In genomic region chrX:132266583-132267355, GRCh38 we compare ENCODE assay signal across 14 cellular contexts. TPM values are rescaled to one million over a fixed set of nuclear protein-coding genes. Genes with fewer than 3 reads are reported as not detected.
DNase-seq lines count a peak whose midpoint lies in the region; ATAC-seq and TF ChIP-seq lines count a peak whose summit lies in the region.
"Had no signal": no experiment of that assay in that cellular context is flagged by ENCODE, and none has a peak within 500 bp of the region (broad histone marks: within the 10 kb centered on the region; RNA-seq: fewer than 3 reads in every experiment).

No MANE protein-coding gene starts in this region.

- H3K4me3 ChIP-seq in IMR-90 (ENCODE audit: insufficient read depth, low read depth, low read length) (no peak overlapping the region), fibroblast of the aortic adventitia (ENCODE audit: low read depth, low read length) (no peak overlapping the region)
- H3K4me3 ChIP-seq: esophagus squamous epithelium, left ventricle myocardium inferior, tibial nerve had no signal

- 0% methylated on average over 1 of the region's 1 CpG; no CpG with 5 or more reads in 1 of the 2 experiments for WGBS in IMR-90 (ENCODE audit: extremely low coverage in 2 of 2, insufficient read length in 1 of 2), 2 experiments

- no peak overlapping the region for H2BK120ac ChIP-seq in IMR-90 (ENCODE audit: low read depth, low read length)

- H3K23ac ChIP-seq in IMR-90 (ENCODE audit: low read depth, low read length), result no peak overlapping the region

- ATAC-seq in GM18505 (IDR thresholded peaks at IDR 0.05; ENCODE audit: unreplicated experiment) (peak; percentile 59), IMR-90 (ENCODE audit: low read depth) (peak; percentile 57), GM21737 (IDR thresholded peaks at IDR 0.05; ENCODE audit: unreplicated experiment) (no peak)

- no peak for TF ChIP-seq RAD21 in IMR-90 (IDR thresholded peaks at IDR 0.05; ENCODE audit: low read length)

- DNase-seq in AG09319 (ENCODE audit: extremely low read depth, low read depth) (peak; percentile 16), IMR-90 (peak; percentile 61), fibroblast of the aortic adventitia (ENCODE audit: low read depth) (peak; percentile 60), NOMO-1 treated with DMSO at 0.1 percent for 48 hours (lab: John Stamatoyannopoulos, UW; ENCODE audit: unreplicated experiment) (no peak), hippocampal formation (lab: John Stamatoyannopoulos, UW) (no peak), T1000 (lab: John Stamatoyannopoulos, UW) (no peak)
- DNase-seq: CD4-positive, CD25-positive, alpha-beta regulatory T cell; esophagus squamous epithelium; GF-D8; left ventricle myocardium inferior; NCI-H1930 had no signal

- dilution Hi-C loops in IMR-90 (cut with HindIII; ENCODE audit: low sequenced_read_pairs, unreplicated experiment), result no loop called here

- no peak overlapping the region for H3K4me2 ChIP-seq in IMR-90 (ENCODE audit: low read depth, low read length)

- no peaks in the 10 kb centered on the region for H4K20me1 ChIP-seq in IMR-90 (ENCODE audit: insufficient read depth, low read length)

- H3K14ac ChIP-seq in IMR-90 (replicated peaks; ENCODE audit: low read depth, low read length), result no peak overlapping the region

- no peaks in the 10 kb centered on the region for H3K9me1 ChIP-seq in IMR-90 (ENCODE audit: insufficient read depth, low read length)

- no peaks in the 10 kb centered on the region for H3K79me1 ChIP-seq in IMR-90 (ENCODE audit: low read depth in 1 of 2, low read length in 2 of 2)

- no peak overlapping the region for H2BK5ac ChIP-seq in IMR-90 (ENCODE audit: low read depth, low read length, poor library complexity, severe bottlenecking)

- no peak overlapping the region for H4K5ac ChIP-seq in IMR-90 (ENCODE audit: low read depth, low read length)

- no peak overlapping the region for H3K9ac ChIP-seq in IMR-90 (ENCODE audit: low read depth, low read length)

- no peak overlapping the region for H3K56ac ChIP-seq in IMR-90 (ENCODE audit: extremely low read depth, insufficient read depth, low read length)

- 0 out of 2 replicates have a peak, but pooled peaks cover 2% of the 10 kb centered on the region for H3K4me1 ChIP-seq in IMR-90 (ENCODE audit: control insufficient read depth, insufficient read depth, low read length)
- H3K4me1 ChIP-seq: left ventricle myocardium inferior had no signal

- no peak for TF ChIP-seq POLR2A in GM18505 (IDR thresholded peaks at IDR 0.05; ENCODE audit: borderline replicate concordance, extremely low read depth, insufficient read depth, insufficient read length)
- no peak for TF ChIP-seq POLR2A in IMR-90 (IDR thresholded peaks at IDR 0.05; ENCODE audit: low read depth, low read length)

- no peak overlapping the region for H4K8ac ChIP-seq in IMR-90 (ENCODE audit: low read depth in 2 of 2, low read length in 2 of 2)

- no TSS peak for BruUV-seq in IMR-90 (replicated peaks; lab: Mats Ljungman, UMichigan)

- intact Hi-C loops in IMR-90 (cut with micrococcal nuclease), result no loop called here

- H3K18ac ChIP-seq in IMR-90 (ENCODE audit: low read depth, low read length), result no peak overlapping the region

- CTCF ChIA-PET in IMR-90 (lab: Yijun Ruan, JAX), result no interaction called here

- H3K36me3 ChIP-seq in IMR-90 (ENCODE audit: control insufficient read depth, insufficient read depth, low read length), result no peaks in the 10 kb centered on the region
- H3K36me3 ChIP-seq: esophagus squamous epithelium, left ventricle myocardium inferior, tibial nerve had no signal

- no peaks in the 10 kb centered on the region for H3K9me3 ChIP-seq in IMR-90 (ENCODE audit: control insufficient read depth, insufficient read depth, low read length)
- H3K9me3 ChIP-seq: esophagus squamous epithelium, left ventricle myocardium inferior, tibial nerve had no signal

- no peak overlapping the region for H2AK9ac ChIP-seq in IMR-90 (replicated peaks; ENCODE audit: low read depth, low read length, poor library complexity)

- H3K27me3 ChIP-seq in IMR-90 (ENCODE audit: control insufficient read depth, insufficient read depth, low read length), result 0 out of 2 replicates have a peak, but pooled peaks cover 3% of the 10 kb centered on the region
- H3K27me3 ChIP-seq: esophagus squamous epithelium, tibial nerve had no signal

- no peak overlapping the region for H2AFZ ChIP-seq in IMR-90 (replicated peaks; ENCODE audit: low read length, poor library complexity)

- H4K91ac ChIP-seq in IMR-90 (ENCODE audit: insufficient read depth, low read depth, low read length), result no peak overlapping the region

- H2BK20ac ChIP-seq in IMR-90 (ENCODE audit: low read depth, low read length), result no peak overlapping the region

- H2BK15ac ChIP-seq in IMR-90 (ENCODE audit: low read depth, low read length), result no peak overlapping the region

- POLR2A ChIA-PET in IMR-90 (lab: Charles Lee; ENCODE audit: unreplicated experiment), result no interaction called here

- in situ Hi-C loops in IMR-90 (cut with MboI; ENCODE audit: low sequenced_read_pairs), result no loop called here

- TF ChIP-seq CTCF in AG09319 (IDR thresholded peaks at IDR 0.05; ENCODE audit: low read depth, low read length) (no peak), IMR-90 (conservative IDR thresholded peaks at IDR 0.05; ENCODE audit: low read depth, low read length) (no peak), fibroblast of the aortic adventitia (IDR thresholded peaks at IDR 0.05; ENCODE audit: insufficient read depth, low read length) (no peak)

- H3K27ac ChIP-seq in IMR-90 (ENCODE audit: insufficient read depth, low read length), result no peak overlapping the region
- H3K27ac ChIP-seq: esophagus squamous epithelium, left ventricle myocardium inferior, tibial nerve had no signal

- H2AK5ac ChIP-seq in IMR-90 (ENCODE audit: low read depth, low read length), result no peak overlapping the region

- H3K4ac ChIP-seq in IMR-90 (ENCODE audit: low read depth, low read length), result no peak overlapping the region

TF ChIP-seq in IMR-90, 13 proteins besides CTCF, POLR2A, EP300 and RAD21:
- TF ChIP-seq MAZ (IDR thresholded peaks at IDR 0.05; ENCODE audit: borderline replicate concordance, low read depth, low read length) (no peak), CEBPB (IDR thresholded peaks at IDR 0.05; ENCODE audit: low read depth, low read length) (peak; percentile 52; the same call in 1 of the 2 replicates)

RNA-seq across cellular contexts. Expression of gene RAP2C, which starts 47.5 kb away (rescaled TPM):
- total RNA-seq in IMR-90 (2012; rRNA removed) (24.4 and 24.9 TPM in 2 replicates), fibroblast of the aortic adventitia (ENCODE audit: low replicate concordance) (8.0 and 24.4 TPM in 2 replicates)
- polyA plus RNA-seq in IMR-90 (2012; rRNA removed), result 7.0 and 7.6 TPM in 2 replicates
- 2.6 and 2.8 TPM in 2 replicates for polyA plus RNA-seq in IMR-90 (2012; cell fraction: cytosol; rRNA removed)
- 2.8 and 6.4 TPM in 2 replicates for polyA plus RNA-seq in IMR-90 (2012; cell fraction: nucleus; rRNA removed; ENCODE audit: low replicate concordance)

Comparison
In these comparisons a context has a peak if more than half of its experiments do, and no peak if none do; other contexts are left out.
1. DNase-seq: peak in AG09319 (single experiment), IMR-90 (single experiment) and fibroblast of the aortic adventitia (single experiment); none in NOMO-1 treated with DMSO at 0.1 percent for 48 hours (single experiment), hippocampal formation (0 of 2) and T1000 (single experiment).